Comparison of ENCODE assay signal across 12 cellular contexts in genomic region chr2:3470856-3471737, GRCh38. TPM values are rescaled to one million over a fixed set of nuclear protein-coding genes. Genes with fewer than 3 reads are reported as not detected.
DNase-seq lines count a peak whose midpoint lies in the region; FAIRE-seq and TF ChIP-seq lines count a peak whose summit lies in the region.
"Had no signal": no experiment of that assay in that cellular context is flagged by ENCODE, and none has a peak within 500 bp of the region (broad histone marks: within the 10 kb centered on the region; RNA-seq: fewer than 3 reads in every experiment).

No MANE protein-coding gene starts in this region.

- peak overlapping the region; percentile 38 for H3K9ac ChIP-seq in neural cell (ENCODE audit: low read length)

- no peaks in the 10 kb centered on the region for H3K79me2 ChIP-seq in neural cell (replicated peaks; ENCODE audit: insufficient read depth, low read length)

- H2AFZ ChIP-seq in neural cell (ENCODE audit: low read depth, low read length), result no peak overlapping the region

- H4K20me1 ChIP-seq in neural cell (ENCODE audit: insufficient read depth), result no peaks in the 10 kb centered on the region

- no peaks in the 10 kb centered on the region for H3F3A ChIP-seq in neural cell (ENCODE audit: insufficient read depth, low read length, poor library complexity, severe bottlenecking)

- DNase-seq in esophagus muscularis mucosa (ENCODE audit: extremely low spot score) (no peak), tibial artery (no peak), DMS153 treated with DMSO at 0.1 percent for 48 hours (lab: John Stamatoyannopoulos, UW; ENCODE audit: unreplicated experiment) (no peak), NCI-H82 (lab: John Stamatoyannopoulos, UW) (no peak), RCC 7860 (ENCODE audit: low spot score) (no peak)
- DNase-seq: activated CD8-positive, alpha-beta T cell treated with anti-CD3 and anti-CD28 coated beads for 36 hours; activated naive CD8-positive, alpha-beta T cell treated with anti-CD3 and anti-CD28 coated beads, Interleukin-2, amount 10 ng/mL, durations not matched to agents 7 days and 5 days; CD8-positive, alpha-beta memory T cell; naive thymus-derived CD4-positive, alpha-beta T cell; T-helper 17 cell had no signal

- H3K36me3 ChIP-seq in esophagus muscularis mucosa (peaks cover 21 to 64% (median 53%) of the 10 kb centered on the region in 4 donors), neural cell (ENCODE audit: insufficient read depth, low read length) (no peaks in the 10 kb centered on the region), tibial artery (peaks cover 24 to 91% (median 85%) of the 10 kb centered on the region in 3 donors)

- 66% methylated on average over 17 of the region's 17 CpGs for WGBS in esophagus muscularis mucosa

- no peaks in the 10 kb centered on the region for H3K9me2 ChIP-seq in neural cell (ENCODE audit: insufficient read depth, low read length)

- TF ChIP-seq EP300 in esophagus muscularis mucosa (IDR thresholded peaks at IDR 0.05) (no peak), neural cell (conservative IDR thresholded peaks at IDR 0.05; ENCODE audit: poor library complexity, severe bottlenecking) (peak; percentile 83)

- no peak for FAIRE-seq in RCC 7860 (lab: Jason Lieb, UNC)

- H3K4me3 ChIP-seq in esophagus muscularis mucosa (peak overlapping the region in 2 of 4 donors; percentile 7 to 27), neural cell (ENCODE audit: low read length) (peak overlapping the region; percentile 42), tibial artery (no peak overlapping the region)

- TF ChIP-seq RAD21 in neural cell (conservative IDR thresholded peaks at IDR 0.05), result no peak

- TF ChIP-seq POLR2A in esophagus muscularis mucosa (IDR thresholded peaks at IDR 0.05; ENCODE audit: low read depth), result no peak

- H3K27me3 ChIP-seq in esophagus muscularis mucosa, result no peaks in the 10 kb centered on the region
- no peaks in the 10 kb centered on the region for H3K27me3 ChIP-seq in neural cell (ENCODE audit: insufficient read depth, low read depth, low read length)
- H3K27me3 ChIP-seq in tibial artery, result no peaks in the 10 kb centered on the region

- TF ChIP-seq CTCF in VCaP (conservative IDR thresholded peaks at IDR 0.05) (no peak), esophagus muscularis mucosa (IDR thresholded peaks at IDR 0.05) (no peak), neural cell (IDR thresholded peaks at IDR 0.05; ENCODE audit: poor library complexity, severe bottlenecking) (no peak), tibial artery (IDR thresholded peaks at IDR 0.05) (no peak)

- H3K4me1 ChIP-seq in esophagus muscularis mucosa (peaks cover 32 to 47% (median 41%) of the 10 kb centered on the region in 4 donors), tibial artery (peaks cover 0 to 55% (median 12%) of the 10 kb centered on the region in 4 donors)

- H3K27ac ChIP-seq in VCaP (peak overlapping the region; percentile 85), esophagus muscularis mucosa (replicated peaks in 1 of 4) (peak overlapping the region; percentile 83 to 88 (median 84)), neural cell (ENCODE audit: low read length) (peak overlapping the region; percentile 74), tibial artery (peak overlapping the region; percentile 67 to 78)

- peak overlapping the region; percentile 4 for H3K4me2 ChIP-seq in neural cell (ENCODE audit: low read length)

- intact Hi-C loops in esophagus muscularis mucosa (cut with DNase I), result loop anchor here (5.0 kb wide), 1 partner anchor 46 kb away; the partner anchor contains the start of gene ADI1
- intact Hi-C loops in tibial artery (cut with DNase I; ENCODE audit: low total_unique reads), result no loop called here

- H3K9me3 ChIP-seq in esophagus muscularis mucosa (no peaks in the 10 kb centered on the region), neural cell (ENCODE audit: low read length) (no peaks in the 10 kb centered on the region), tibial artery (no peaks in the 10 kb centered on the region)

TF ChIP-seq in neural cell, 6 proteins besides CTCF, POLR2A, EP300 and RAD21:
- TF ChIP-seq MXI1 (conservative IDR thresholded peaks at IDR 0.05; ENCODE audit: poor library complexity, severe bottlenecking) (no peak), POLR2AphosphoS5 (IDR thresholded peaks at IDR 0.05) (peak; percentile 56), SMC3 (conservative IDR thresholded peaks at IDR 0.05; ENCODE audit: poor library complexity) (no peak), TAF1 (IDR thresholded peaks at IDR 0.05; ENCODE audit: low read depth) (no peak), EZH2 (IDR thresholded peaks at IDR 0.05; ENCODE audit: borderline replicate concordance, insufficient read depth, low read length, poor library complexity, severe bottlenecking) (no peak), REST (IDR thresholded peaks at IDR 0.05; ENCODE audit: borderline replicate concordance) (no peak)

RNA-seq across cellular contexts. Expression of gene ADI1, which starts 48.2 kb away (rescaled TPM):
- 100 to 1,000 TPM in 1 of 4 donors, 10 to 100 TPM in 3; 90.0 to 130 (median 96.9) TPM for total RNA-seq in esophagus muscularis mucosa
- 21.3 and 23.9 TPM in 2 replicates for polyA plus RNA-seq in neural cell
- polyA minus RNA-seq in neural cell, result 8.3 and 9.5 TPM in 2 replicates
